ENCODE assay signal across 15 cellular contexts in the genomic region with DNA sequence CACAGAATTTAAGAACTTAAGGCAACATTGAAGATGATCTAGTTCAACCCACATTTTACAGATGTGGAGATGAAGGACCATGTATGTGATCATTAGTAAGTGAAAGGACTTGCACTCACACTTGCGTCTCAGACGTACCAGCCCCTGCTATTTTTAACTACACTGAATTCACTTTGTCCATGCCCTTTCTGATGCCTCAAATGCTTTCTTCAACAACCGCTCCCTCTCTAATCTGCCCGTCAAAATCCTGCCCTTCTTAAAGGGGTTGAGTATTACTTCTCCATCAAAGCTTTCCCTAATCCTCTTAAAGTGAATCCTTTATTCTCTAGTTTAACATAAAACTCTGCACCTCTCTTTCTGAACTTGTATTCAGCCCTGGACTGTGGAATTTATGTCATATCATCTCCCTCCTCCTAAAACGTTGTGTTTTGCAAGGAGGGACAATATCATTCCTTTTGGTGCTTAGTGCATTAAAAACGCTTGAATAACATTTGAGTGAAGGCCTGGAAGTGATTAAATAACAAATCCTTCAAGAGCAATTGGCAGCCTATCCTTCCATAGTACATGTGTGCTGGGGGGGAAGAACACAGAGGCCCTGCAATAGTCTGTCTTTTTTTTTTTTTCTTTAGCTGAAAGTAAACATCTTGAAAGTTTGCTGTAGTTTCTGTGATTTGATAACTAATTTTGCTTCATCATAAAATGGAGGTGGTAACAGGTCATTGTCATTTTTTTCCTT.
"Had no signal": no experiment of that assay in that cellular context is flagged by ENCODE, and none has a peak within 500 bp of the region (broad histone marks: within the 10 kb centered on the region; RNA-seq: fewer than 3 reads in every experiment).

No MANE protein-coding gene starts in this region.

- H3K9me3 Mint-ChIP-seq: T-cell had no signal

- H3K36me3 ChIP-seq: breast epithelium, esophagus muscularis mucosa, sigmoid colon, thoracic aorta had no signal

- H3K4me1 ChIP-seq: breast epithelium, sigmoid colon had no signal

- H3K4me1 Mint-ChIP-seq: T-cell had no signal

- H3K4me3 ChIP-seq: breast epithelium, esophagus muscularis mucosa, sigmoid colon, thoracic aorta had no signal

- H3K27ac ChIP-seq: breast epithelium, esophagus muscularis mucosa, sigmoid colon, thoracic aorta had no signal

- H3K27ac Mint-ChIP-seq: activated T-helper 1 cell treated with anti-CD3 and anti-CD28 coated beads, Interleukin-12 subunit alpha, Interleukin-12 subunit beta, Interleukin-2, Interleukin-4 antibody, amounts not matched to agents 30 ng/mL and 10 ng/mL and 1 ng/mL, durations not matched to agents 14 hours and 24 hours and 36 hours; T-cell had no signal

- H3K36me3 Mint-ChIP-seq: T-cell had no signal

- ATAC-seq: T-cell had no signal

- H3K4me3 Mint-ChIP-seq: activated T-helper 1 cell treated with anti-CD3 and anti-CD28 coated beads, Interleukin-12 subunit alpha, Interleukin-12 subunit beta, Interleukin-2, Interleukin-4 antibody, amounts not matched to agents 30 ng/mL and 10 ng/mL and 1 ng/mL, durations not matched to agents 14 hours and 24 hours and 36 hours; T-cell had no signal

- H3K27me3 ChIP-seq: breast epithelium, esophagus muscularis mucosa, sigmoid colon had no signal

- DNase-seq: activated CD4-positive, CD25-positive, alpha-beta regulatory T cell treated with anti-CD3 and anti-CD28 coated beads, Interleukin-2, amount 50 U/mL, for 72 hours; activated naive CD4-positive, alpha-beta T cell; aorta; foreskin melanocyte; kidney glomerular epithelial cell; mesendoderm; sigmoid colon; stimulated activated CD4-positive, alpha-beta T cell treated with anti-CD3 and anti-CD28 coated beads, Interleukin-12 subunit alpha, Interleukin-12 subunit beta, amount 100 ng/mL, for 4 hours; stimulated activated CD4-positive, alpha-beta T cell treated with anti-CD3 and anti-CD28 coated beads, Interleukin-2, amount 100 ng/mL, for 24 hours; T-cell; T-helper 9 cell had no signal
